ENCODE assay signal across 1 cellular context in genomic region chr18:22282311-22283235, GRCh38.
TF ChIP-seq lines count a peak whose summit lies in the region.

No MANE protein-coding gene starts in this region.

TF ChIP-seq in HepG2, 621 proteins besides CTCF, POLR2A, EP300 and RAD21 (continued from another document):
- TF ChIP-seq, protein P1, sequence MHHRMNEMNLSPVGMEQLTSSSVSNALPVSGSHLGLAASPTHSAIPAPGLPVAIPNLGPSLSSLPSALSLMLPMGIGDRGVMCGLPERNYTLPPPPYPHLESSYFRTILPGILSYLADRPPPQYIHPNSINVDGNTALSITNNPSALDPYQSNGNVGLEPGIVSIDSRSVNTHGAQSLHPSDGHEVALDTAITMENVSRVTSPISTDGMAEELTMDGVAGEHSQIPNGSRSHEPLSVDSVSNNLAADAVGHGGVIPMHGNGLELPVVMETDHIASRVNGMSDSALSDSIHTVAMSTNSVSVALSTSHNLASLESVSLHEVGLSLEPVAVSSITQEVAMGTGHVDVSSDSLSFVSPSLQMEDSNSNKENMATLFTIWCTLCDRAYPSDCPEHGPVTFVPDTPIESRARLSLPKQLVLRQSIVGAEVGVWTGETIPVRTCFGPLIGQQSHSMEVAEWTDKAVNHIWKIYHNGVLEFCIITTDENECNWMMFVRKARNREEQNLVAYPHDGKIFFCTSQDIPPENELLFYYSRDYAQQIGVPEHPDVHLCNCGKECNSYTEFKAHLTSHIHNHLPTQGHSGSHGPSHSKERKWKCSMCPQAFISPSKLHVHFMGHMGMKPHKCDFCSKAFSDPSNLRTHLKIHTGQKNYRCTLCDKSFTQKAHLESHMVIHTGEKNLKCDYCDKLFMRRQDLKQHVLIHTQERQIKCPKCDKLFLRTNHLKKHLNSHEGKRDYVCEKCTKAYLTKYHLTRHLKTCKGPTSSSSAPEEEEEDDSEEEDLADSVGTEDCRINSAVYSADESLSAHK (CRISPR knock-in tag; IDR thresholded peaks at IDR 0.05; ENCODE audit: borderline replicate concordance), result no peak
- TF ChIP-seq ZNF264 (CRISPR knock-in tag; IDR thresholded peaks at IDR 0.05) (no peak), GABPA (IDR thresholded peaks at IDR 0.05; ENCODE audit: low read depth, low read length) (no peak), GABPA (CRISPR knock-in tag; IDR thresholded peaks at IDR 0.05; ENCODE audit: low read depth) (peak; percentile 39; the same call in 1 of the 2 replicates), ZFX (CRISPR knock-in tag; IDR thresholded peaks at IDR 0.05; ENCODE audit: low read depth) (no peak), FOXO1 (CRISPR knock-in tag; IDR thresholded peaks at IDR 0.05) (no peak), HDAC6 (IDR thresholded peaks at IDR 0.05; ENCODE audit: low read depth, low read length) (no peak), ZHX1 (CRISPR knock-in tag; IDR thresholded peaks at IDR 0.05; ENCODE audit: low read depth) (no peak), ATRX (CRISPR knock-in tag; IDR thresholded peaks at IDR 0.05; ENCODE audit: borderline replicate concordance) (no peak), KLF16 (CRISPR knock-in tag; IDR thresholded peaks at IDR 0.05) (no peak), ZBTB21 (CRISPR knock-in tag; IDR thresholded peaks at IDR 0.05) (peak; percentile 89), HDAC1 (CRISPR knock-in tag; IDR thresholded peaks at IDR 0.05) (no peak), KAT8 (CRISPR knock-in tag; IDR thresholded peaks at IDR 0.05) (no peak), NCOA2 (CRISPR knock-in tag; IDR thresholded peaks at IDR 0.05) (no peak), ZNF260 (CRISPR knock-in tag; IDR thresholded peaks at IDR 0.05; ENCODE audit: borderline replicate concordance, low read depth) (no peak), ELF3 (CRISPR knock-in tag; IDR thresholded peaks at IDR 0.05) (peak; percentile 48), STAG1 (CRISPR knock-in tag; IDR thresholded peaks at IDR 0.05) (no peak), HMG20B (CRISPR knock-in tag; conservative IDR thresholded peaks at IDR 0.05) (no peak), ZNF850 (CRISPR knock-in tag; conservative IDR thresholded peaks at IDR 0.05) (no peak), ZFP1 (CRISPR knock-in tag; IDR thresholded peaks at IDR 0.05) (no peak), ATF7-NPFF (CRISPR knock-in tag; IDR thresholded peaks at IDR 0.05; ENCODE audit: low read depth) (no peak), ZFP41 (CRISPR knock-in tag; IDR thresholded peaks at IDR 0.05; ENCODE audit: borderline replicate concordance) (no peak), TAF1 (CRISPR knock-in tag; IDR thresholded peaks at IDR 0.05) (no peak), FOSL2 (CRISPR knock-in tag; IDR thresholded peaks at IDR 0.05) (peak; percentile 40; the same call in 1 of the 2 replicates), ZNF136 (CRISPR knock-in tag; IDR thresholded peaks at IDR 0.05; ENCODE audit: low read depth) (no peak), ZNF709 (CRISPR knock-in tag; IDR thresholded peaks at IDR 0.05) (no peak), ZNF879 (CRISPR knock-in tag; IDR thresholded peaks at IDR 0.05) (no peak), NR2F6 (IDR thresholded peaks at IDR 0.05) (0 out of 2 replicates have a peak, but pooled peaks have one; percentile 12), NR2F6 (CRISPR knock-in tag; IDR thresholded peaks at IDR 0.05) (no peak), PAXIP1 (CRISPR knock-in tag; conservative IDR thresholded peaks at IDR 0.05) (no peak), ZNF772 (CRISPR knock-in tag; IDR thresholded peaks at IDR 0.05) (no peak), ZNF234 (CRISPR knock-in tag; conservative IDR thresholded peaks at IDR 0.05) (no peak), REST (IDR thresholded peaks at IDR 0.05; ENCODE audit: borderline replicate concordance in 1 of 2, low read depth in 1 of 2, low read length in 2 of 2) (no peak), ZNF354B (CRISPR knock-in tag; IDR thresholded peaks at IDR 0.05) (no peak), ASH2L (IDR thresholded peaks at IDR 0.05; ENCODE audit: insufficient read length, low read depth, low read length) (peak; percentile 35), SMYD3 (CRISPR knock-in tag; IDR thresholded peaks at IDR 0.05) (no peak), MAFF (IDR thresholded peaks at IDR 0.05; ENCODE audit: low read depth, low read length) (no peak), JDP2 (CRISPR knock-in tag; IDR thresholded peaks at IDR 0.05; ENCODE audit: borderline replicate concordance) (no peak), ZNF337 (CRISPR knock-in tag; IDR thresholded peaks at IDR 0.05; ENCODE audit: borderline replicate concordance, low read depth) (no peak), BHLHE40 (IDR thresholded peaks at IDR 0.05; ENCODE audit: low read length) (no peak), HNRNPUL1 (IDR thresholded peaks at IDR 0.05; ENCODE audit: low read depth, low read length) (peak; percentile 45; the same call in 1 of the 2 replicates), NFE2L2 (IDR thresholded peaks at IDR 0.05; ENCODE audit: low read length) (no peak), ZNF883 (CRISPR knock-in tag; IDR thresholded peaks at IDR 0.05; ENCODE audit: not compliant biosample characterization) (no peak), MED13 (CRISPR knock-in tag; IDR thresholded peaks at IDR 0.05) (no peak), SOX5 (CRISPR knock-in tag; IDR thresholded peaks at IDR 0.05; ENCODE audit: borderline replicate concordance) (peak; percentile 39; the same call in 1 of the 2 replicates), FOXM1 (CRISPR knock-in tag; IDR thresholded peaks at IDR 0.05) (no peak), IKZF1 (IDR thresholded peaks at IDR 0.05) (no peak), HOXA5 (CRISPR knock-in tag; IDR thresholded peaks at IDR 0.05) (no peak), MEIS1 (CRISPR knock-in tag; IDR thresholded peaks at IDR 0.05; ENCODE audit: borderline replicate concordance) (no peak), CREM (IDR thresholded peaks at IDR 0.05) (peak; percentile 27; the same call in 1 of the 2 replicates), CREM (CRISPR knock-in tag; IDR thresholded peaks at IDR 0.05) (no peak), HOXD1 (CRISPR knock-in tag; IDR thresholded peaks at IDR 0.05) (no peak), SAP130 (CRISPR knock-in tag; IDR thresholded peaks at IDR 0.05; ENCODE audit: low read depth) (0 out of 2 replicates have a peak, but pooled peaks have one; percentile 14), MXI1 (IDR thresholded peaks at IDR 0.05; ENCODE audit: borderline replicate concordance, low read depth, low read length) (no peak), DR1 (CRISPR knock-in tag; IDR thresholded peaks at IDR 0.05) (no peak), NPAS2 (CRISPR knock-in tag; IDR thresholded peaks at IDR 0.05; ENCODE audit: borderline replicate concordance) (no peak), CEBPG (CRISPR knock-in tag; IDR thresholded peaks at IDR 0.05) (no peak), ZNF776 (CRISPR knock-in tag; IDR thresholded peaks at IDR 0.05) (no peak)
- TF ChIP-seq, protein P2, sequence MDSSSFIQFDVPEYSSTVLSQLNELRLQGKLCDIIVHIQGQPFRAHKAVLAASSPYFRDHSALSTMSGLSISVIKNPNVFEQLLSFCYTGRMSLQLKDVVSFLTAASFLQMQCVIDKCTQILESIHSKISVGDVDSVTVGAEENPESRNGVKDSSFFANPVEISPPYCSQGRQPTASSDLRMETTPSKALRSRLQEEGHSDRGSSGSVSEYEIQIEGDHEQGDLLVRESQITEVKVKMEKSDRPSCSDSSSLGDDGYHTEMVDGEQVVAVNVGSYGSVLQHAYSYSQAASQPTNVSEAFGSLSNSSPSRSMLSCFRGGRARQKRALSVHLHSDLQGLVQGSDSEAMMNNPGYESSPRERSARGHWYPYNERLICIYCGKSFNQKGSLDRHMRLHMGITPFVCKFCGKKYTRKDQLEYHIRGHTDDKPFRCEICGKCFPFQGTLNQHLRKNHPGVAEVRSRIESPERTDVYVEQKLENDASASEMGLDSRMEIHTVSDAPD (CRISPR knock-in tag; IDR thresholded peaks at IDR 0.05), result no peak
